Comparison of ENCODE assay signal across 12 cellular contexts in genomic region chr6:2819115-2819514, GRCh38. TPM values are rescaled to one million over a fixed set of nuclear protein-coding genes. Genes with fewer than 3 reads are reported as not detected.
DNase-seq lines count a peak whose midpoint lies in the region; ATAC-seq and TF ChIP-seq lines count a peak whose summit lies in the region.
"Had no signal": no experiment of that assay in that cellular context is flagged by ENCODE, and none has a peak within 500 bp of the region (broad histone marks: within the 10 kb centered on the region; RNA-seq: fewer than 3 reads in every experiment).

No MANE protein-coding gene starts in this region.

- TF ChIP-seq POLR2A in vagina (IDR thresholded peaks at IDR 0.05): no peak
- TF ChIP-seq POLR2A in spleen (IDR thresholded peaks at IDR 0.05): no peak

- 89 to 90% methylated on average over 5 of the region's 5 CpGs for WGBS in esophagus, 2 donors
- WGBS in spleen, 5 donors: 80 to 94% (median 86%) methylated on average over 5 of the region's 5 CpGs

- H3K27me3 ChIP-seq in esophagus (ENCODE audit: control insufficient read depth in 1 of 2, insufficient read depth in 2 of 2, low read length in 2 of 2) (no peaks in the 10 kb centered on the region), neutrophil (no peaks in the 10 kb centered on the region), vagina (no peaks in the 10 kb centered on the region), spleen (replicated peaks in 1 of 7) (no peaks in the 10 kb centered on the region)

- TF ChIP-seq CTCF in neutrophil (IDR thresholded peaks at IDR 0.05) (no peak), vagina (IDR thresholded peaks at IDR 0.05) (no peak), spleen (IDR thresholded peaks at IDR 0.05 in 8 of 11, conservative IDR thresholded peaks at IDR 0.05 in 3 of 11) (no peak)

- H3K36me3 ChIP-seq in esophagus (ENCODE audit: control insufficient read depth in 2 of 2, insufficient read depth in 2 of 2, low read length in 1 of 2) (no peaks in the 10 kb centered on the region), neutrophil (no peaks in the 10 kb centered on the region), vagina (no peaks in the 10 kb centered on the region), spleen (peaks cover 0 to 5% (median 0%) of the 10 kb centered on the region in 6 donors)

- DNase-seq in Right ventricle myocardium superior (no peak), Right ventricle myocardium inferior (ENCODE audit: missing footprints) (no peak), vagina (ENCODE audit: extremely low spot score in 2 of 2) (no peak), ureter (ENCODE audit: low spot score) (no peak), spleen (no peak)
- DNase-seq in stimulated activated CD4-positive, alpha-beta T cell treated with anti-CD3 and anti-CD28 coated beads, Interleukin-1b, Interleukin-23, amount 100 ng/mL, for 48 hours: no peak
- DNase-seq: activated B cell treated with CpG ODN at 0.5 μM for 24 hours had no signal

- H3K4me1 ChIP-seq in esophagus (ENCODE audit: control insufficient read depth in 2 of 2, insufficient read depth in 2 of 2, low read length in 1 of 2) (no peaks in the 10 kb centered on the region), neutrophil (ENCODE audit: control insufficient read depth in 1 of 2, insufficient read depth in 1 of 2, low read depth in 1 of 2, low read length in 1 of 2) (peaks cover 41 to 48% of the 10 kb centered on the region in 2 experiments), vagina (peaks cover 26% of the 10 kb centered on the region), spleen (peaks cover 4 to 43% (median 19%) of the 10 kb centered on the region in 6 donors)

- no peaks in the 10 kb centered on the region for H3K9me3 ChIP-seq in esophagus (ENCODE audit: control insufficient read depth in 2 of 2, insufficient read depth in 1 of 2, low read depth in 1 of 2, low read length in 1 of 2)
- no peaks in the 10 kb centered on the region for H3K9me3 ChIP-seq in neutrophil
- H3K9me3 ChIP-seq in vagina: peaks cover 10% of the 10 kb centered on the region
- H3K9me3 ChIP-seq in spleen: peaks cover 0 to 25% (median 19%) of the 10 kb centered on the region in 8 donors

- H3K27ac ChIP-seq in esophagus (ENCODE audit: low read depth in 2 of 2, low read length in 1 of 2) (peak overlapping the region; percentile 9 to 89), neutrophil (peak overlapping the region; percentile 73), vagina (peak overlapping the region; percentile 36), spleen (peak overlapping the region in 2 of 8 donors; percentile 35 to 47)

- H3K4me3 ChIP-seq in esophagus (ENCODE audit: low read depth in 1 of 2, low read length in 2 of 2): no peak overlapping the region
- no peak overlapping the region for H3K4me3 ChIP-seq in neutrophil (ENCODE audit: low read depth in 1 of 2, low read length in 1 of 2)
- H3K4me3 ChIP-seq in vagina: no peak overlapping the region
- H3K4me3 ChIP-seq in spleen: no peak overlapping the region
- H3K4me3 ChIP-seq: mucosa of descending colon, skin epidermis had no signal

- intact Hi-C loops in Right ventricle myocardium superior (cut with DNase I) (no loop called here), Right ventricle myocardium inferior (cut with DNase I) (no loop called here), vagina (cut with DNase I) (no loop called here), spleen (cut with DNase I; ENCODE audit: low total_unique reads) (no loop called here)

- ATAC-seq in Right ventricle myocardium superior (ENCODE audit: poor library complexity): peak; percentile 38
- no peak for ATAC-seq in Right ventricle myocardium inferior
- ATAC-seq: HCT116 had no signal

RNA-seq across cellular contexts. Expression of gene SERPINB1, which starts 22.5 kb away (rescaled TPM):
- total RNA-seq in Right ventricle myocardium superior (25.3 TPM), Right ventricle myocardium inferior (27.5 TPM), vagina (38.1 TPM), ureter (43.8 TPM), spleen (100 to 1,000 TPM in 5 of 7 donors, 10 to 100 TPM in 2; 71.2 to 194 (median 106) TPM)
- polyA plus RNA-seq in esophagus (100 to 1,000 TPM; 302 to 549 TPM), spleen (10 to 100 TPM; 54.9 to 64.6 (median 55.0) TPM)

RNA-seq across cellular contexts. Expression of gene WRNIP1, which starts 53.9 kb away (rescaled TPM):
- total RNA-seq in Right ventricle myocardium superior: 39.8 TPM
- total RNA-seq in Right ventricle myocardium inferior: 40.8 TPM
- 10 to 100 TPM; 50.0 to 71.2 TPM for polyA plus RNA-seq in esophagus
- total RNA-seq in vagina: 50.1 TPM
- total RNA-seq in ureter: 33.5 TPM
- 10 to 100 TPM; 31.4 to 39.9 (median 33.6) TPM for total RNA-seq in spleen
- 10 to 100 TPM; 41.5 to 47.7 (median 44.2) TPM for polyA plus RNA-seq in spleen
